In the genomic region with DNA sequence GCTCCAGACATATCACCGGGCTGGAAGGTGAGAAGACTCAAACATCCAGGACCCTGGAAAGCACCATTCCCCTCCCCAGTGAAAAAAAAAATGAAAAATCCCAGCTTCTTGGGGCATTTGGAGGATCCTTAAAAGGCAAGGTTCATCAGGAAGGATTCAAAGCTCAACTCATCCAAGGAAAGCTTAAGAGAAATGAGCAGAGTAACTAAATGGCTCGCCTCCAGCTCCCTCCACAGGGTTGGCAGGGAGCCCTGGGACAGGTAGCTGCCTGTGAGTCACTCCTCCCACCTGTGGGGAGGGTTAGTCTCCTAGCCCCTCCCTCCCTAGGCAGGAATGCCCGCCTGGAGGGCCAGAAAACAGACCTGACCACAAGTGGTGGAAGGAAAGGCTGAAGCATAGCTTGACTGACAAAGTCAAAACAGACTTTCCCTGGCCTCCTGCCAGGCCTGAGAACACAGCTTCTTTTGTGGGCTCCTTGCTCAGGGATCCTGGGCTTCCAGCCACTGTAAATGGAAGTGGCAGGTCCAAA, we compare ENCODE assay signal across 9 cellular contexts. TPM values are rescaled to one million over a fixed set of nuclear protein-coding genes. Genes with fewer than 3 reads are reported as not detected.
A peak's percentile ranks its signal among the peaks of the same experiment; 100 is the strongest.
DNase-seq lines count a peak whose midpoint lies in the region; ATAC-seq, FAIRE-seq and TF ChIP-seq lines count a peak whose summit lies in the region.
"Had no signal": no experiment of that assay in that cellular context is flagged by ENCODE, and none has a peak within 500 bp of the region (broad histone marks: within the 10 kb centered on the region; RNA-seq: fewer than 3 reads in every experiment).

No MANE protein-coding gene starts in this region.

- peak in 2 of 3 donors; percentile 90 to 93 for DNase-seq in Peyer's patch
- DNase-seq in astrocyte of the cerebellum (ENCODE audit: low read depth): peak; percentile 62
- DNase-seq in kidney tubule cell (ENCODE audit: low spot score): peak; percentile 100
- DNase-seq in stimulated activated CD4-positive, alpha-beta T cell treated with anti-CD3 and anti-CD28 coated beads, TNF-alpha, amount 100 ng/mL, for 4 hours (ENCODE audit: low read depth in 3 of 3): peak in 2 of 3 experiments; percentile 13 to 25
- DNase-seq in D721Med (ENCODE audit: insufficient read length, low spot score): no peak

- FAIRE-seq in A204.1 (lab: Jason Lieb, UNC) (peak; percentile 99), D721Med (lab: Jason Lieb, UNC) (no peak)

- in situ Hi-C loops in astrocyte of the cerebellum (cut with HindIII; ENCODE audit: low sequenced_read_pairs): no loop called here

- no peaks in the 10 kb centered on the region for H3K27me3 ChIP-seq in Peyer's patch

- peak overlapping the region in 3 of 4 donors; percentile 76 to 93 (median 90) for H3K27ac ChIP-seq in Peyer's patch
- H3K27ac ChIP-seq: thoracic aorta had no signal

- peak; percentile 62 to 89 for TF ChIP-seq POLR2A in Peyer's patch (IDR thresholded peaks at IDR 0.05)

- TF ChIP-seq CTCF in Peyer's patch (IDR thresholded peaks at IDR 0.05) (no peak), astrocyte of the cerebellum (IDR thresholded peaks at IDR 0.05; ENCODE audit: low read depth, low read length, missing control alignments) (no peak), D721Med (IDR thresholded peaks at IDR 0.05; ENCODE audit: insufficient read depth, missing control alignments) (no peak)

- peak overlapping the region in 2 of 4 donors; percentile 39 to 52 for H3K4me3 ChIP-seq in Peyer's patch
- no peak overlapping the region for H3K4me3 ChIP-seq in astrocyte of the cerebellum (ENCODE audit: low read depth, low read length)
- H3K4me3 ChIP-seq: thoracic aorta had no signal

- H3K36me3 ChIP-seq in Peyer's patch: no peaks in the 10 kb centered on the region
- H3K36me3 ChIP-seq: thoracic aorta had no signal

- no peaks in the 10 kb centered on the region for H3K9me3 ChIP-seq in Peyer's patch
- H3K9me3 ChIP-seq: thoracic aorta had no signal

- peak; percentile 42 for ATAC-seq in GM21825 (IDR thresholded peaks at IDR 0.05; ENCODE audit: unreplicated experiment)
- ATAC-seq in HG02970 (IDR thresholded peaks at IDR 0.05; ENCODE audit: low FRiP score, unreplicated experiment): no peak

- H3K4me1 ChIP-seq in Peyer's patch: peaks cover 0 to 81% (median 2%) of the 10 kb centered on the region in 4 donors

RNA-seq across cellular contexts. Expression of gene LAMB3, which starts 0.7 kb away (rescaled TPM):
- 100 to 1,000 TPM in 3 of 4 donors, 1 to 10 TPM in 1; 9.1 to 109 (median 104) TPM for total RNA-seq in Peyer's patch

RNA-seq across cellular contexts. Expression of gene G0S2, which starts 22.3 kb away (rescaled TPM):
- total RNA-seq in Peyer's patch: 10 to 100 TPM in 3 of 4 donors, 1 to 10 TPM in 1; 2.3 to 70.4 (median 14.1) TPM

RNA-seq across cellular contexts. Expression of gene HSD11B1, which starts 51.7 kb away (rescaled TPM):
- 1 to 10 TPM in 3 of 4 donors, not detected in 1; 4.2 to 8.6 (median 5.8) TPM for total RNA-seq in Peyer's patch
